ENCODE assay signal across 15 cellular contexts in the genomic region with DNA sequence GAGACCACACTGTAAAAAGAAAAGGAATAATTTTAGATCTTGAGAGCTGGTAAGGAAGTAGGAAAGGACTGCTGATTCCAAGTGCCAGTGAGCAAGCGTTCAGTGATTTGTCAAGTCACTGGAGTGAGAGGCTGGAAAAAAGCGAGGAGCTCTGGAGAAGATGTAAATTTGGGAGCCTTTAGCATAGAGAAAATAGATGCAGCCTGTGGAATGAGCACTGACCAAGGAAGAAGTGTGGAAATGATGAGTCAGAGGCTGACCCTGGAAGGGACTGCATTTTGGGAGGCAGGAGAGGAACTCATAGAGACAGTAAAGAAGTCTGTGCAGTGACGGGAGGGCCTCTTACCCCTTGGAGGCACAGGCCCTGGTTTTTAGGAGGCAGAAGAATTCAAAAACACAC. TPM values are rescaled to one million over a fixed set of nuclear protein-coding genes. Genes with fewer than 3 reads are reported as not detected.
DNase-seq lines count a peak whose midpoint lies in the region; TF ChIP-seq lines count a peak whose summit lies in the region.
"Had no signal": no experiment of that assay in that cellular context is flagged by ENCODE, and none has a peak within 500 bp of the region (broad histone marks: within the 10 kb centered on the region; RNA-seq: fewer than 3 reads in every experiment).

No MANE protein-coding gene starts in this region.

- no peak overlapping the region for H3K4me3 ChIP-seq in HUES6 (ENCODE audit: low read depth, low read length)
- no peak overlapping the region for H3K4me3 ChIP-seq in cardiac fibroblast (replicated peaks in 1 of 2; ENCODE audit: low read depth in 2 of 2, low read length in 2 of 2)
- no peak overlapping the region for H3K4me3 ChIP-seq in mesodermal cell (ENCODE audit: extremely low read depth, insufficient read depth, low read length, poor library complexity, severe bottlenecking)
- no peak overlapping the region for H3K4me3 ChIP-seq in OCI-LY7 (ENCODE audit: low read depth, low read length, poor library complexity, severe bottlenecking)
- H3K4me3 ChIP-seq: left ventricle myocardium inferior had no signal

- WGBS in mesodermal cell (ENCODE audit: insufficient coverage in 2 of 2), 2 experiments = 62 to 75% methylated on average over 2 to 3 of the region's 3 CpGs

- H4K20me1 ChIP-seq in OCI-LY7 (ENCODE audit: insufficient read depth, low read length) = no peaks in the 10 kb centered on the region

- POLR2A ChIA-PET in OCI-LY7 (lab: Charles Lee) = no interaction called here
- POLR2A ChIA-PET in activated CD4-positive, alpha-beta T cell treated with anti-CD3 and anti-CD28 coated beads, Interleukin-2, amount 10 ng/mL, durations not matched to agents 7 days and 5 days (lab: Charles Lee) = no interaction called here

- H3K36me3 ChIP-seq in HUES6 (ENCODE audit: control insufficient read depth, insufficient read depth, low read length) (peaks cover 2% of the 10 kb centered on the region; the same call in 1 of the 2 replicates), mesodermal cell (ENCODE audit: control insufficient read depth, insufficient read depth, low read length) (no peaks in the 10 kb centered on the region), OCI-LY7 (ENCODE audit: insufficient read depth, low read length) (no peaks in the 10 kb centered on the region)
- H3K36me3 ChIP-seq: left ventricle myocardium inferior had no signal

- H3K4me3 Mint-ChIP-seq in activated T-cell treated with anti-CD3 and anti-CD28 coated beads, Interleukin-2, amount 50 U/mL, for 24 hours = no peak overlapping the region
- no peak overlapping the region for H3K4me3 Mint-ChIP-seq in activated CD4-positive, alpha-beta T cell treated with anti-CD3 and anti-CD28 coated beads, Interleukin-2, amount 10 ng/mL, durations not matched to agents 7 days and 5 days
- H3K4me3 Mint-ChIP-seq: CD14-positive monocyte, IgD-negative memory B cell had no signal

- H3K9me2 ChIP-seq in OCI-LY7 (ENCODE audit: insufficient read depth, low read length) = no peaks in the 10 kb centered on the region

- H3K4me1 Mint-ChIP-seq in activated T-cell treated with anti-CD3 and anti-CD28 coated beads, Interleukin-2, amount 50 U/mL, for 24 hours (ENCODE audit: low read depth) = no peaks in the 10 kb centered on the region
- no peaks in the 10 kb centered on the region for H3K4me1 Mint-ChIP-seq in activated CD4-positive, alpha-beta T cell treated with anti-CD3 and anti-CD28 coated beads, Interleukin-2, amount 10 ng/mL, durations not matched to agents 7 days and 5 days

- peak overlapping the region; percentile 34 for H3K9ac ChIP-seq in HUES6 (ENCODE audit: low read length)

- no peak overlapping the region for H3K27ac ChIP-seq in HUES6 (ENCODE audit: low read depth, low read length)
- H3K27ac ChIP-seq in mesodermal cell (ENCODE audit: low read depth, low read length, severe bottlenecking) = peak overlapping the region; percentile 83
- no peak overlapping the region for H3K27ac ChIP-seq in OCI-LY7 (ENCODE audit: low read depth, low read length, poor library complexity, severe bottlenecking)
- H3K27ac ChIP-seq: left ventricle myocardium inferior had no signal

- intact Hi-C loops in OCI-LY7 (cut with micrococcal nuclease; ENCODE audit: unreplicated experiment) = no loop called here

- H3K27ac Mint-ChIP-seq in activated T-cell treated with anti-CD3 and anti-CD28 coated beads, Interleukin-2, amount 50 U/mL, for 24 hours = no peak overlapping the region
- no peak overlapping the region for H3K27ac Mint-ChIP-seq in activated CD4-positive, alpha-beta T cell treated with anti-CD3 and anti-CD28 coated beads, Interleukin-2, amount 10 ng/mL, durations not matched to agents 7 days and 5 days
- H3K27ac Mint-ChIP-seq: CD14-positive monocyte, IgD-negative memory B cell had no signal

- H2AFZ ChIP-seq in OCI-LY7 (ENCODE audit: low read length) = no peak overlapping the region

- DNase-seq in AG08395 (ENCODE audit: low spot score) = peak; percentile 79
- DNase-seq in cardiac fibroblast (ENCODE audit: low read depth in 2 of 2) = peak; percentile 49 to 57
- no peak for DNase-seq in OCI-LY7 (ENCODE audit: low spot score)
- no peak for DNase-seq in epidermal melanocyte (ENCODE audit: insufficient read length, low spot score)
- DNase-seq in activated T-cell treated with anti-CD3 and anti-CD28 coated beads, Interleukin-2, amount 50 U/mL, for 24 hours = no peak
- DNase-seq in activated CD4-positive, alpha-beta T cell treated with anti-CD3 and anti-CD28 coated beads, Interleukin-2, amount 10 ng/mL, durations not matched to agents 7 days and 5 days = no peak
- DNase-seq: caudate nucleus; left ventricle myocardium inferior; NCI-H2081 treated with DMSO at 0.1 percent for 48 hours; stimulated activated CD4-positive, alpha-beta T cell treated with anti-CD3 and anti-CD28 coated beads, Interleukin-4, amount 100 ng/mL, for 24 hours; substantia nigra had no signal

- no peaks in the 10 kb centered on the region for H3K36me3 Mint-ChIP-seq in activated T-cell treated with anti-CD3 and anti-CD28 coated beads, Interleukin-2, amount 50 U/mL, for 24 hours (ENCODE audit: low read depth)
- H3K36me3 Mint-ChIP-seq in activated CD4-positive, alpha-beta T cell treated with anti-CD3 and anti-CD28 coated beads, Interleukin-2, amount 10 ng/mL, durations not matched to agents 7 days and 5 days (ENCODE audit: low read depth) = no peaks in the 10 kb centered on the region
- H3K36me3 Mint-ChIP-seq: CD14-positive monocyte had no signal

- no peaks in the 10 kb centered on the region for H3K79me2 ChIP-seq in OCI-LY7 (ENCODE audit: insufficient read depth, low read depth, low read length)

- H3K9me3 Mint-ChIP-seq in activated T-cell treated with anti-CD3 and anti-CD28 coated beads, Interleukin-2, amount 50 U/mL, for 24 hours = no peaks in the 10 kb centered on the region
- H3K9me3 Mint-ChIP-seq in activated CD4-positive, alpha-beta T cell treated with anti-CD3 and anti-CD28 coated beads, Interleukin-2, amount 10 ng/mL, durations not matched to agents 7 days and 5 days = no peaks in the 10 kb centered on the region
- H3K9me3 Mint-ChIP-seq: CD14-positive monocyte, IgD-negative memory B cell had no signal

- CTCF ChIA-PET in OCI-LY7 (lab: Charles Lee; ENCODE audit: unreplicated experiment) = interaction anchor here (1.1 kb wide), 1 partner anchor 39 kb away, joined by 4 read pairs; no protein-coding TSS in a partner anchor
- CTCF ChIA-PET in activated CD4-positive, alpha-beta T cell treated with anti-CD3 and anti-CD28 coated beads, Interleukin-2, amount 10 ng/mL, durations not matched to agents 7 days and 5 days (lab: Charles Lee) = no interaction called here

- TF ChIP-seq CTCF in cardiac fibroblast (IDR thresholded peaks at IDR 0.05; ENCODE audit: low read depth, low read length) (no peak), OCI-LY7 (conservative IDR thresholded peaks at IDR 0.05; ENCODE audit: low read length) (no peak)

- H3K4me2 ChIP-seq in OCI-LY7 (ENCODE audit: low read length) = no peak overlapping the region

- H3K4me1 ChIP-seq in HUES6 (ENCODE audit: control insufficient read depth, insufficient read depth, low read length) (no peaks in the 10 kb centered on the region; the same call in 1 of the 2 replicates), mesodermal cell (ENCODE audit: control insufficient read depth, insufficient read depth, low read length, poor library complexity, severe bottlenecking) (peaks cover 6% of the 10 kb centered on the region), OCI-LY7 (ENCODE audit: insufficient read depth, low read length, poor library complexity, severe bottlenecking) (no peaks in the 10 kb centered on the region)

- H3K9me3 ChIP-seq in HUES6 (ENCODE audit: control insufficient read depth, insufficient read depth, low read depth, low read length) (no peaks in the 10 kb centered on the region), mesodermal cell (ENCODE audit: control insufficient read depth, low read length) (no peaks in the 10 kb centered on the region), OCI-LY7 (ENCODE audit: low read length) (no peaks in the 10 kb centered on the region)
- H3K9me3 ChIP-seq: left ventricle myocardium inferior had no signal

- no peaks in the 10 kb centered on the region for H3K27me3 ChIP-seq in HUES6 (ENCODE audit: control insufficient read depth, insufficient read depth, low read length)

- no TSS peak for BruUV-seq in OCI-LY7 (replicated peaks; lab: Mats Ljungman, UMichigan)

- H3K27me3 Mint-ChIP-seq in activated T-cell treated with anti-CD3 and anti-CD28 coated beads, Interleukin-2, amount 50 U/mL, for 24 hours = no peaks in the 10 kb centered on the region
- H3K27me3 Mint-ChIP-seq in activated CD4-positive, alpha-beta T cell treated with anti-CD3 and anti-CD28 coated beads, Interleukin-2, amount 10 ng/mL, durations not matched to agents 7 days and 5 days = peaks cover 9% of the 10 kb centered on the region
- H3K27me3 Mint-ChIP-seq: IgD-negative memory B cell had no signal

RNA-seq across cellular contexts. Expression of gene ABTB1, which starts 17.1 kb away (rescaled TPM):
- polyA plus RNA-seq in mesodermal cell (2013, experiment 1 of 2) = 29.8 TPM
- 20.0 TPM for polyA plus RNA-seq in mesodermal cell (2013, experiment 2 of 2)
- 4.4 and 9.1 TPM in 2 replicates for total RNA-seq in OCI-LY7 (2014; rRNA removed; shearing (Covaris generic))
- 14.0 and 14.5 TPM in 2 replicates for total RNA-seq in OCI-LY7 (2022)
- total RNA-seq in activated CD4-positive, alpha-beta T cell treated with anti-CD3 and anti-CD28 coated beads, Interleukin-2, amount 10 ng/mL, durations not matched to agents 7 days and 5 days = 10 to 100 TPM; 24.3 to 29.5 TPM

RNA-seq across cellular contexts. Expression of gene PODXL2, which starts 26.7 kb away (rescaled TPM):
- 12.6 TPM for polyA plus RNA-seq in mesodermal cell (2013, experiment 1 of 2)
- polyA plus RNA-seq in mesodermal cell (2013, experiment 2 of 2) = 9.7 TPM
- total RNA-seq in OCI-LY7 (2014; rRNA removed; shearing (Covaris generic)) = 29.4 and 37.7 TPM in 2 replicates
- 15.2 and 16.1 TPM in 2 replicates for total RNA-seq in OCI-LY7 (2022)
- 1 to 10 TPM; 2.7 to 2.9 TPM for total RNA-seq in activated CD4-positive, alpha-beta T cell treated with anti-CD3 and anti-CD28 coated beads, Interleukin-2, amount 10 ng/mL, durations not matched to agents 7 days and 5 days

RNA-seq across cellular contexts. Expression of gene MCM2, which starts 57.4 kb away (rescaled TPM):
- polyA plus RNA-seq in mesodermal cell (2013, experiment 1 of 2) = 43.9 TPM
- polyA plus RNA-seq in mesodermal cell (2013, experiment 2 of 2) = 37.3 TPM
- 207 and 237 TPM in 2 replicates for total RNA-seq in OCI-LY7 (2014; rRNA removed; shearing (Covaris generic))
- 218 and 234 TPM in 2 replicates for total RNA-seq in OCI-LY7 (2022)
- 100 to 1,000 TPM; 127 to 131 TPM for total RNA-seq in activated CD4-positive, alpha-beta T cell treated with anti-CD3 and anti-CD28 coated beads, Interleukin-2, amount 10 ng/mL, durations not matched to agents 7 days and 5 days

Comparison
In these comparisons a context has a peak if more than half of its experiments do, and no peak if none do; other contexts are left out.
1. DNase-seq: peak in AG08395 (single experiment) and cardiac fibroblast (2 of 2); none in OCI-LY7 (single experiment), epidermal melanocyte (single experiment), activated T-cell treated with anti-CD3 and anti-CD28 coated beads, Interleukin-2, amount 50 U/mL, for 24 hours (single experiment) and activated CD4-positive, alpha-beta T cell treated with anti-CD3 and anti-CD28 coated beads, Interleukin-2, amount 10 ng/mL, durations not matched to agents 7 days and 5 days (single experiment).
2. RNA of gene PODXL2, which starts 26.7 kb away (total RNA-seq): 15.2 to 37.7 TPM in OCI-LY7; 2.7 to 2.9 TPM in activated CD4-positive, alpha-beta T cell treated with anti-CD3 and anti-CD28 coated beads, Interleukin-2, amount 10 ng/mL, durations not matched to agents 7 days and 5 days; every median in the first group is over 4 times any median in the second.